8 cellular contexts compared by ENCODE assay signal in genomic region chr19:40091205-40092129, GRCh38. TPM values are rescaled to one million over a fixed set of nuclear protein-coding genes. Genes with fewer than 3 reads are reported as not detected.
DNase-seq lines count a peak whose midpoint lies in the region; ATAC-seq, FAIRE-seq and TF ChIP-seq lines count a peak whose summit lies in the region.

No MANE protein-coding gene starts in this region.

- no peaks in the 10 kb centered on the region for H3K36me3 ChIP-seq in breast epithelium
- H3K36me3 ChIP-seq in mesendoderm (ENCODE audit: control insufficient read depth, insufficient read depth, low read length) = no peaks in the 10 kb centered on the region

- H3K9me3 ChIP-seq in A549 = peaks cover 25% of the 10 kb centered on the region
- no peaks in the 10 kb centered on the region for H3K9me3 ChIP-seq in breast epithelium

- FAIRE-seq in A549 (lab: Jason Lieb, UNC) = no peak

- H3K9ac ChIP-seq in mesendoderm (ENCODE audit: low read length) = peak overlapping the region; percentile 74

- H2AK5ac ChIP-seq in mesendoderm (ENCODE audit: low read length) = no peak overlapping the region

- H3K4me1 ChIP-seq in A549 (peaks cover 6% of the 10 kb centered on the region; the same call in 2 of the 3 replicates), breast epithelium (peaks cover 0 to 2% of the 10 kb centered on the region in 2 donors), mesendoderm (ENCODE audit: control insufficient read depth, low read depth, low read length) (no peaks in the 10 kb centered on the region)

- H2BK15ac ChIP-seq in mesendoderm (replicated peaks; ENCODE audit: low read depth) = no peak overlapping the region

- intact Hi-C loops in breast epithelium (cut with DNase I; ENCODE audit: low total_unique reads) = no loop called here

- WGBS in A549 (ENCODE audit: missing lambda C conversion rate) = 20% methylated on average over 10 of the region's 10 CpGs
- WGBS in mesendoderm (ENCODE audit: extremely low coverage, insufficient coverage, low lambda C conversion rate) = no CpG with 5 or more reads among the region's 10 CpGs

- H3K27me3 ChIP-seq in breast epithelium = no peaks in the 10 kb centered on the region
- H3K27me3 ChIP-seq in mesendoderm (ENCODE audit: insufficient read depth, low read length, poor library complexity) = no peaks in the 10 kb centered on the region

- no peak overlapping the region for H2BK120ac ChIP-seq in mesendoderm (ENCODE audit: low read depth, low read length)

- H3K4me3 ChIP-seq in A549 = peak overlapping the region; percentile 67
- peak overlapping the region; percentile 73 to 88 (median 76) for H3K4me3 ChIP-seq in breast epithelium
- peak overlapping the region; percentile 33 for H3K4me3 ChIP-seq in mesendoderm (ENCODE audit: low read length)

- H2BK5ac ChIP-seq in mesendoderm (ENCODE audit: low read length) = no peak overlapping the region

- DNase-seq in A549 (ENCODE audit: low read depth in 1 of 2, low spot score in 1 of 2) (no peak), breast epithelium (ENCODE audit: low spot score in 2 of 2) (no peak), mesendoderm (peak; percentile 21), KG1 (lab: John Stamatoyannopoulos, UW) (no peak), 8988T (no peak)

- TF ChIP-seq RAD21 in A549 (conservative IDR thresholded peaks at IDR 0.05 in 1 of 2, IDR thresholded peaks at IDR 0.05 in 1 of 2) = no peak

- peak overlapping the region; percentile 63 for H3K4me2 ChIP-seq in A549
- peak overlapping the region; percentile 81 for H3K4me2 ChIP-seq in mesendoderm (ENCODE audit: low read length)

- H3K56ac ChIP-seq in mesendoderm (ENCODE audit: low read length) = peak overlapping the region; percentile 88

- H3K79me1 ChIP-seq in mesendoderm (ENCODE audit: low read length) = no peaks in the 10 kb centered on the region

- peak in 1 of 2 experiments; percentile 2; a peak in 1 of 6 replicates for ATAC-seq in A549
- peak; percentile 5 for ATAC-seq in HG03196 (IDR thresholded peaks at IDR 0.05; ENCODE audit: unreplicated experiment)
- no peak for ATAC-seq in HG03108 (IDR thresholded peaks at IDR 0.05; ENCODE audit: unreplicated experiment)
- ATAC-seq in HG03139 (IDR thresholded peaks at IDR 0.05; ENCODE audit: unreplicated experiment) = no peak

- no peak overlapping the region for H4K5ac ChIP-seq in mesendoderm (ENCODE audit: low read length)

- POLR2A ChIA-PET in A549 (lab: Yijun Ruan, JAX) = interaction anchor here (0.6 to 1.5 kb wide), 8 partner anchors 26 to 276 kb away, joined by 3 to 8 read pairs (median 4); partner anchors contain the start of genes DYRK1B, PSMC4 and ZNF546

- H3K23ac ChIP-seq in mesendoderm (ENCODE audit: low read length) = no peak overlapping the region

- H3K27ac ChIP-seq in A549 = peak overlapping the region; percentile 84 to 92
- peak overlapping the region; percentile 86 to 97 for H3K27ac ChIP-seq in breast epithelium
- H3K27ac ChIP-seq in mesendoderm (ENCODE audit: low read depth, low read length) = no peak overlapping the region

- TF ChIP-seq POLR2A in A549 (IDR thresholded peaks at IDR 0.05; ENCODE audit: low read length) = no peak
- no peak for TF ChIP-seq POLR2A in breast epithelium (IDR thresholded peaks at IDR 0.05)

- TF ChIP-seq CTCF in A549 (IDR thresholded peaks at IDR 0.05) = no peak
- TF ChIP-seq CTCF in breast epithelium (IDR thresholded peaks at IDR 0.05) = no peak

- CTCF ChIA-PET in A549 (lab: Yijun Ruan, JAX) = interaction anchor here (1.3 to 7.1 kb wide), 4 partner anchors 35 to 299 kb away, joined by 3 to 38 read pairs (median 5); partner anchors contain the start of genes PSMC4 and ZNF780B

- H4K8ac ChIP-seq in mesendoderm (ENCODE audit: low read depth, low read length) = no peak overlapping the region

- H3K18ac ChIP-seq in mesendoderm (ENCODE audit: low read length) = no peak overlapping the region

- no peaks in the 10 kb centered on the region for H3K79me2 ChIP-seq in mesendoderm (ENCODE audit: control insufficient read depth, insufficient read depth, low read length)

- no peak for TF ChIP-seq EP300 in A549 (IDR thresholded peaks at IDR 0.05)

- no peak overlapping the region for H3K4ac ChIP-seq in mesendoderm (ENCODE audit: low read depth, low read length)

TF ChIP-seq in A549, 52 proteins besides CTCF, POLR2A, EP300 and RAD21:
- TF ChIP-seq SREBF2 (IDR thresholded peaks at IDR 0.05) = no peak
- 0 out of 2 replicates have a peak, but pooled peaks have one; percentile 17 for TF ChIP-seq HOXA7 (CRISPR knock-in tag; IDR thresholded peaks at IDR 0.05)
- 0 out of 2 replicates have a peak, but pooled peaks have one; percentile 38 for TF ChIP-seq EHF (CRISPR knock-in tag; IDR thresholded peaks at IDR 0.05)

RNA-seq across cellular contexts. Expression of gene ZNF780A, which starts 0.7 kb away (rescaled TPM):
- polyA plus RNA-seq in A549 (2011; rRNA removed) = 39.3 and 48.1 TPM in 2 replicates
- 18.2 and 22.6 TPM in 2 replicates for polyA plus RNA-seq in A549 (2012; cell fraction: cytosol; rRNA removed)
- 5.3 and 11.4 TPM in 2 replicates for polyA plus RNA-seq in A549 (2012; cell fraction: nucleus; rRNA removed)
- 32.8 to 37.9 TPM (median 35.4 TPM) in 3 replicates for polyA plus RNA-seq in A549 (2017; fragmentation: RNase III; extraction: RNeasy Plus Mini Kit Qiagen cat#74134 plus additional on column Dnase treatment)
- polyA minus RNA-seq in A549 (2011; rRNA and poly(A)+ RNA removed) = 22.7 and 40.3 TPM in 2 replicates
- 10 to 100 TPM in 2 of 3 donors, 1 to 10 TPM in 1; 6.2 to 26.8 (median 14.4) TPM for total RNA-seq in breast epithelium
- polyA plus RNA-seq in mesendoderm (2013, experiment 1 of 2) = 9.1 TPM
- polyA plus RNA-seq in mesendoderm (2013, experiment 2 of 2) = 8.5 TPM

RNA-seq across cellular contexts. Expression of gene ZNF780B, which starts 35.4 kb away (rescaled TPM):
- polyA plus RNA-seq in A549 (2011; rRNA removed) (10.0 and 15.7 TPM in 2 replicates), A549 (2017; fragmentation: RNase III; extraction: RNeasy Plus Mini Kit Qiagen cat#74134 plus additional on column Dnase treatment) (7.1 to 10.3 TPM (median 8.7 TPM) in 3 replicates)
- 2.7 and 3.7 TPM in 2 replicates for polyA plus RNA-seq in A549 (2012; cell fraction: cytosol; rRNA removed)
- 1.8 and 3.1 TPM in 2 replicates for polyA plus RNA-seq in A549 (2012; cell fraction: nucleus; rRNA removed)
- 21.9 and 27.0 TPM in 2 replicates for polyA minus RNA-seq in A549 (2011; rRNA and poly(A)+ RNA removed)
- 10 to 100 TPM; 12.5 to 30.4 (median 28.8) TPM for total RNA-seq in breast epithelium
- polyA plus RNA-seq in mesendoderm (2013, experiment 1 of 2) = 9.1 TPM
- 8.0 TPM for polyA plus RNA-seq in mesendoderm (2013, experiment 2 of 2)
